ENCODE assay signal across 17 cellular contexts in genomic region chr4:169032883-169033645, GRCh38.
"Had no signal": no experiment of that assay in that cellular context is flagged by ENCODE, and none has a peak within 500 bp of the region (broad histone marks: within the 10 kb centered on the region; RNA-seq: fewer than 3 reads in every experiment).

No MANE protein-coding gene starts in this region.

- H3K27me3 Mint-ChIP-seq: progenitor cell of endocrine pancreas had no signal

- H3K27ac Mint-ChIP-seq: natural killer cell, progenitor cell of endocrine pancreas had no signal

- H3K27ac ChIP-seq: dorsolateral prefrontal cortex, heart left ventricle, pancreas, upper lobe of left lung, uterus had no signal

- DNase-seq: cortex of kidney; dorsolateral prefrontal cortex; effector CD8-positive, alpha-beta T cell; hippocampal formation; natural killer cell; nucleus accumbens; small intestine; stimulated activated CD4-positive, alpha-beta T cell treated with anti-CD3 and anti-CD28 coated beads, Interleukin-12 subunit alpha, Interleukin-12 subunit beta, amount 100 ng/mL, for 4 hours; stimulated activated CD4-positive, alpha-beta T cell treated with anti-CD3 and anti-CD28 coated beads, Interleukin-2, amount 100 ng/mL, for 48 hours; stimulated activated naive CD4-positive, alpha-beta T cell treated with Interleukin-2 at 50 U/mL for 16 hours; upper lobe of left lung; uterus had no signal

- H3K4me3 Mint-ChIP-seq: natural killer cell, neural crest cell had no signal

- H3K4me1 Mint-ChIP-seq: neural crest cell had no signal

- H3K9me3 Mint-ChIP-seq: natural killer cell, neural crest cell had no signal

- H3K9me3 ChIP-seq: heart left ventricle, pancreas, upper lobe of left lung, uterus had no signal

- H3K4me1 ChIP-seq: heart left ventricle, pancreas, upper lobe of left lung, uterus had no signal

- FAIRE-seq: frontal cortex, pancreas, small intestine had no signal

- H3K4me3 ChIP-seq: dorsolateral prefrontal cortex, heart left ventricle, pancreas, upper lobe of left lung, uterus had no signal

- H3K36me3 Mint-ChIP-seq: natural killer cell had no signal

- H3K27me3 ChIP-seq: dorsolateral prefrontal cortex, heart left ventricle, pancreas, upper lobe of left lung, uterus had no signal

- H3K36me3 ChIP-seq: heart left ventricle, pancreas, upper lobe of left lung, uterus had no signal
